In genomic region chrX:70481424-70481823, GRCh38 we compare ENCODE assay signal across 2 cellular contexts.
TF ChIP-seq lines count a peak whose summit lies in the region.

No MANE protein-coding gene starts in this region.

TF ChIP-seq in SK-N-SH, 30 proteins besides CTCF, POLR2A, EP300 and RAD21 (continued from another document):
- no peak for TF ChIP-seq MAX (IDR thresholded peaks at IDR 0.05; ENCODE audit: low read depth)
- no peak for TF ChIP-seq ZBTB33 (IDR thresholded peaks at IDR 0.05; ENCODE audit: borderline replicate concordance, low read depth)
- no peak for TF ChIP-seq TCF12 (IDR thresholded peaks at IDR 0.05)
- no peak for TF ChIP-seq TAF1 (IDR thresholded peaks at IDR 0.05; ENCODE audit: borderline replicate concordance, low read depth, low read length)
- TF ChIP-seq JUND (IDR thresholded peaks at IDR 0.05) = no peak
- TF ChIP-seq PBX3 (IDR thresholded peaks at IDR 0.05) = no peak
- no peak for TF ChIP-seq USF1 (IDR thresholded peaks at IDR 0.05; ENCODE audit: borderline replicate concordance, low read depth)
- no peak for TF ChIP-seq RXRA (IDR thresholded peaks at IDR 0.05; ENCODE audit: borderline replicate concordance, low read depth)
- no peak for TF ChIP-seq POLR2AphosphoS5 (IDR thresholded peaks at IDR 0.05; ENCODE audit: low read depth, low read length)
- TF ChIP-seq SIN3A (IDR thresholded peaks at IDR 0.05; ENCODE audit: borderline replicate concordance, low read depth, low read length) = no peak
TF ChIP-seq in SK-N-SH: peak in this region for 0.

TF ChIP-seq in SK-N-SH treated with all-trans-retinoic acid at 6 μM for 48 hours, 23 proteins besides CTCF, POLR2A, EP300 and RAD21 (continued from another document):
- TF ChIP-seq GLIS3 (CRISPR knock-in tag; IDR thresholded peaks at IDR 0.05) (no peak), ARNTL (CRISPR knock-in tag; IDR thresholded peaks at IDR 0.05; ENCODE audit: borderline replicate concordance, low read depth) (no peak), ZNF565 (CRISPR knock-in tag; conservative IDR thresholded peaks at IDR 0.05; ENCODE audit: low read depth) (no peak), PPARA (CRISPR knock-in tag; IDR thresholded peaks at IDR 0.05; ENCODE audit: borderline replicate concordance) (no peak)
